31 cellular contexts compared by ENCODE assay signal in genomic region chr12:53892760-53893159, GRCh38. TPM values are rescaled to one million over a fixed set of nuclear protein-coding genes. Genes with fewer than 3 reads are reported as not detected.
"Had no signal": no experiment of that assay in that cellular context is flagged by ENCODE, and none has a peak within 500 bp of the region (broad histone marks: within the 10 kb centered on the region; RNA-seq: fewer than 3 reads in every experiment).

No MANE protein-coding gene starts in this region.

- H3K4me2 ChIP-seq: SK-N-SH had no signal

- H3K9me2 ChIP-seq: SK-N-SH had no signal

- H3K36me3 ChIP-seq: ascending aorta, cardiac muscle cell, Peyer's patch, SJSA1 had no signal

- H3K9ac ChIP-seq: SK-N-SH had no signal

- FAIRE-seq: TTC549 had no signal

- H3K27ac ChIP-seq: ascending aorta, cardiac muscle cell, Peyer's patch, SJSA1 had no signal

- H3K27me3 ChIP-seq: ascending aorta, SJSA1 had no signal

- H3K9me3 ChIP-seq: ascending aorta, Peyer's patch, SJSA1, SK-N-SH had no signal

- DNase-seq: activated CD4-positive, alpha-beta T cell treated with anti-CD3 and anti-CD28 coated beads, Interleukin-2, amount 10 ng/mL, durations not matched to agents 24 days and 14 days; activated CD4-positive, alpha-beta T cell treated with anti-CD3 and anti-CD28 coated beads, Interleukin-2, amount 50 U/mL, for 4 hours; activated CD8-positive, alpha-beta T cell treated with anti-CD3 and anti-CD28 coated beads for 36 hours; activated effector memory CD4-positive, alpha-beta T cell treated with anti-CD3 and anti-CD28 coated beads, Interleukin-2, amount 50 U/mL, for 16 hours; activated naive CD4-positive, alpha-beta T cell; activated naive CD4-positive, alpha-beta T cell treated with anti-CD3 and anti-CD28 coated beads, Interleukin-2, amount 50 U/mL, for 16 hours; activated naive CD8-positive, alpha-beta T cell treated with anti-CD3 and anti-CD28 coated beads for 36 hours; activated T-cell treated with anti-CD3 and anti-CD28 coated beads, Interleukin-2, amount 50 U/mL, for 1 hour; activated T-cell treated with anti-CD3 and anti-CD28 coated beads, Interleukin-2, amount 50 U/mL, for 72 hours; amniotic stem cell; KG1; NCI-H1092; NCI-H1417; NCI-H146; NCI-H187; NCI-H2081; NCI-H226; NCI-H524 treated with DMSO at 0.1 percent for 48 hours; NK-92 treated with Interleukin-12 subunit alpha and Interleukin-12 subunit beta, amount 100 ng/mL, for 24 hours; PC-3; Peyer's patch; RPMI8226; SHP77 treated with DMSO at 0.1 percent for 48 hours; SK-N-SH had no signal

- H3K4me1 ChIP-seq: ascending aorta, Peyer's patch, SJSA1 had no signal

- ATAC-seq: activated CD8-positive, alpha-beta T cell treated with anti-CD3 and anti-CD28 coated beads for 36 hours; activated T-cell treated with anti-CD3 and anti-CD28 coated beads, Interleukin-2, amount 50 U/mL, for 72 hours; activated T-helper 17 cell treated with anti-CD3 and anti-CD28 coated beads, Interleukin-2, amount 50 U/mL, for 72 hours; PC-3 had no signal

- H3K4me3 ChIP-seq: ascending aorta, cardiac muscle cell, Peyer's patch, SJSA1 had no signal

RNA-seq across cellular contexts. Expression of gene HOXC13, which starts 45.9 kb away (rescaled TPM):
- total RNA-seq: activated CD4-positive, alpha-beta T cell treated with anti-CD3 and anti-CD28 coated beads, Interleukin-2, amount 10 ng/mL, durations not matched to agents 24 days and 14 days; activated CD8-positive, alpha-beta memory T cell treated with anti-CD3 and anti-CD28 coated beads for 36 hours; activated CD8-positive, alpha-beta T cell treated with anti-CD3 and anti-CD28 coated beads for 36 hours; activated naive CD8-positive, alpha-beta T cell treated with anti-CD3 and anti-CD28 coated beads for 36 hours; activated T-cell treated with anti-CD3 and anti-CD28 coated beads, Interleukin-2, amount 50 U/mL, for 72 hours; activated T-helper 17 cell treated with anti-CD3 and anti-CD28 coated beads, Interleukin-2, amount 50 U/mL, for 72 hours; ascending aorta; cardiac muscle cell; chondrocyte; Peyer's patch had no signal
- polyA plus RNA-seq: cardiac muscle cell, SK-N-SH had no signal
